8 cellular contexts compared by ENCODE assay signal in the genomic region with DNA sequence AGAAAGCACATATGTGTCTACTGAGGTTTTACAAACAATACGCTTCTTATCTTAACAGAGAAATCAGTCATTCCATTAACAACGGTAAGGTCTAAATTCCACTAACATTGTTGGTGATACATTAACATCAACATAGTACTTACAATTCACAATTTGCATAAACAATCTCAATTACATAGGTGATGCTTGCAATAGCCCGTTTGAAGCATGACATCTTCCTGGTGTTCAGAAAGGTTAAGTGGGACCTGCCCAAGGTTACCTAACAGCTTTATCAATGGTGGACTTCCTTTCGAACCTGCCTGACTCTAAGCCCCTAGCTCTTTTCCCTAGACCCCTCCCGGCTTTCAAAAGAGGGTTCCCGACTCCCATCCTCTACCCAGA. TPM values are rescaled to one million over a fixed set of nuclear protein-coding genes. Genes with fewer than 3 reads are reported as not detected.
DNase-seq lines count a peak whose midpoint lies in the region; ATAC-seq, FAIRE-seq and TF ChIP-seq lines count a peak whose summit lies in the region.

No MANE protein-coding gene starts in this region.

- H4K20me1 ChIP-seq in GM23338 (replicated peaks; ENCODE audit: insufficient read depth) (peaks cover under 1% of the 10 kb centered on the region; the same call in 1 of the 2 replicates), OCI-LY7 (ENCODE audit: insufficient read depth, low read length) (no peaks in the 10 kb centered on the region), endothelial cell of umbilical vein (replicated peaks; ENCODE audit: control insufficient read depth, extremely low read depth, insufficient read depth, low read length) (no peaks in the 10 kb centered on the region)

- H2AFZ ChIP-seq in GM23338 (peak overlapping the region; percentile 72; the same call in 1 of the 2 replicates), OCI-LY7 (ENCODE audit: low read length) (peak overlapping the region; percentile 99; the same call in 1 of the 2 replicates), endothelial cell of umbilical vein (ENCODE audit: low read depth, low read length) (peak overlapping the region; percentile 83)

- H3K9me3 Mint-ChIP-seq in GM23338 (no peaks in the 10 kb centered on the region; the same call in 2 of the 3 replicates), osteocyte (ENCODE audit: unreplicated experiment) (no peaks in the 10 kb centered on the region)

- H3K9me3 ChIP-seq in OCI-LY7 (ENCODE audit: low read length) = no peaks in the 10 kb centered on the region
- no peaks in the 10 kb centered on the region for H3K9me3 ChIP-seq in endothelial cell of umbilical vein (replicated peaks; ENCODE audit: control insufficient read depth, insufficient read depth, low read length)

- H3K4me3 ChIP-seq in GM23338 = peak overlapping the region; percentile 97
- peak overlapping the region; percentile 83 for H3K4me3 ChIP-seq in OCI-LY7 (ENCODE audit: low read depth, low read length, poor library complexity, severe bottlenecking)
- peak overlapping the region; percentile 38 to 70 (median 65) for H3K4me3 ChIP-seq in endothelial cell of umbilical vein (replicated peaks in 1 of 3; ENCODE audit: insufficient read depth in 1 of 3, low read depth in 1 of 3, low read length in 3 of 3)

- TF ChIP-seq CTCF in GM23338 (conservative IDR thresholded peaks at IDR 0.05; ENCODE audit: low read depth in 2 of 2) (no peak), OCI-LY7 (conservative IDR thresholded peaks at IDR 0.05; ENCODE audit: low read length) (no peak), endothelial cell of umbilical vein (IDR thresholded peaks at IDR 0.05; ENCODE audit: extremely low read depth in 1 of 2, insufficient read depth in 1 of 2, low read depth in 1 of 2, low read length in 2 of 2) (no peak), osteocyte (IDR thresholded peaks at IDR 0.05) (no peak)

- H3K4me1 Mint-ChIP-seq in GM23338 (peaks cover 14% of the 10 kb centered on the region), osteocyte (ENCODE audit: unreplicated experiment) (peaks cover 34% of the 10 kb centered on the region)

- H3K27ac Mint-ChIP-seq in GM23338 (peak overlapping the region; percentile 94), osteocyte (ENCODE audit: unreplicated experiment) (peak overlapping the region; percentile 85)

- H3K79me2 ChIP-seq in GM23338 (replicated peaks; ENCODE audit: insufficient read depth) (peaks cover 56% of the 10 kb centered on the region), OCI-LY7 (ENCODE audit: insufficient read depth, low read depth, low read length) (peaks cover 44% of the 10 kb centered on the region), endothelial cell of umbilical vein (ENCODE audit: control insufficient read depth, insufficient read depth, low read length) (peaks cover 49% of the 10 kb centered on the region)

- intact Hi-C loops in OCI-LY7 (cut with micrococcal nuclease; ENCODE audit: unreplicated experiment) = loop anchor here (2.0 kb wide), 1 partner anchor 55 kb away; the partner anchor contains the start of gene FLOT2
- intact Hi-C loops in endothelial cell of umbilical vein (cut with micrococcal nuclease) = loop anchor here (1.0 kb wide), 2 partner anchors 30 to 79 kb away; no protein-coding TSS in a partner anchor

- DNase-seq in GM23338 (ENCODE audit: low spot score) = no peak
- DNase-seq in OCI-LY7 (ENCODE audit: low spot score) = peak; percentile 37
- peak; percentile 53 for DNase-seq in endothelial cell of umbilical vein (ENCODE audit: low read depth, low spot score)
- DNase-seq in osteocyte (ENCODE audit: extremely low spot score, unreplicated experiment) = no peak
- no peak for DNase-seq in pons (ENCODE audit: low spot score)
- DNase-seq in NOMO-1 treated with dmso at 0.1 percent for 144 hours (lab: John Stamatoyannopoulos, UW; ENCODE audit: unreplicated experiment) = no peak
- no peak for DNase-seq in AML-193 (lab: John Stamatoyannopoulos, UW)
- no peak for DNase-seq in HK-2 (ENCODE audit: unreplicated experiment)

- no peak for ATAC-seq in GM23338

- BruUV-seq in OCI-LY7 (replicated peaks; lab: Mats Ljungman, UMichigan) = TSS peak; percentile 75
- no TSS peak for BruUV-seq in endothelial cell of umbilical vein (replicated peaks; lab: Mats Ljungman, UMichigan)

- POLR2A ChIA-PET in OCI-LY7 (lab: Charles Lee) (interaction anchor here (0.5 to 2.1 kb wide), 14 partner anchors 9 to 114 kb away, joined by 3 to 8 read pairs (median 4); no protein-coding TSS in a partner anchor), endothelial cell of umbilical vein (lab: Charles Lee) (interaction anchor here (1.2 to 1.7 kb wide), 3 partner anchors 29 to 99 kb away, joined by 4 to 8 read pairs (median 6); no protein-coding TSS in a partner anchor)

- H3K9me1 ChIP-seq in endothelial cell of umbilical vein (replicated peaks; ENCODE audit: control insufficient read depth, extremely low read depth, insufficient read depth, low read length) = no peaks in the 10 kb centered on the region

- peak overlapping the region; percentile 74 for H3K9ac ChIP-seq in endothelial cell of umbilical vein (replicated peaks; ENCODE audit: extremely low read depth, insufficient read depth, low read length)

- H3K27ac ChIP-seq in GM23338 (ENCODE audit: low read depth) (peak overlapping the region; percentile 91), OCI-LY7 (ENCODE audit: low read depth, low read length, poor library complexity, severe bottlenecking) (peak overlapping the region; percentile 37), endothelial cell of umbilical vein (ENCODE audit: insufficient read depth, low read depth, low read length) (peak overlapping the region; percentile 54)

- H3K36me3 ChIP-seq in GM23338 (ENCODE audit: insufficient read depth) = no peaks in the 10 kb centered on the region
- H3K36me3 ChIP-seq in OCI-LY7 (ENCODE audit: insufficient read depth, low read length) = no peaks in the 10 kb centered on the region
- H3K36me3 ChIP-seq in endothelial cell of umbilical vein (ENCODE audit: control insufficient read depth in 2 of 2, extremely low read depth in 1 of 2, insufficient read depth in 2 of 2, low read length in 2 of 2) = no peaks in the 10 kb centered on the region

- CTCF ChIA-PET in OCI-LY7 (lab: Charles Lee; ENCODE audit: unreplicated experiment) (interaction anchor here (0.6 to 1.0 kb wide), 2 partner anchors 11 to 54 kb away, joined by 3 read pairs; no protein-coding TSS in a partner anchor), endothelial cell of umbilical vein (lab: Charles Lee) (interaction anchor here (0.6 to 7.3 kb wide), 16 partner anchors 10 to 275 kb away, joined by 3 to 130 read pairs (median 5); partner anchors contain the start of genes FLOT2 and TLCD1)

- H3F3A ChIP-seq in GM23338 (replicated peaks; ENCODE audit: low read depth) = 0 out of 2 replicates have a peak, but pooled peaks cover 8% of the 10 kb centered on the region

- dilution Hi-C loops in endothelial cell of umbilical vein (cut with MboI; ENCODE audit: extremely low pct_ligation_motif_present, low sequenced_read_pairs) = no loop called here

- H3K4me1 ChIP-seq in GM23338 (ENCODE audit: insufficient read depth) (peaks cover 13% of the 10 kb centered on the region; the same call in 1 of the 2 replicates), OCI-LY7 (ENCODE audit: insufficient read depth, low read length, poor library complexity, severe bottlenecking) (peaks cover 13% of the 10 kb centered on the region), endothelial cell of umbilical vein (ENCODE audit: control insufficient read depth, extremely low read depth, insufficient read depth, low read length) (peaks cover 19% of the 10 kb centered on the region)

- no peaks in the 10 kb centered on the region for H3K9me2 ChIP-seq in GM23338 (ENCODE audit: insufficient read depth)
- H3K9me2 ChIP-seq in OCI-LY7 (ENCODE audit: insufficient read depth, low read length) = no peaks in the 10 kb centered on the region

- TF ChIP-seq POLR2A in endothelial cell of umbilical vein (IDR thresholded peaks at IDR 0.05; ENCODE audit: low read depth, low read length) = no peak

- H3K4me2 ChIP-seq in GM23338 (peak overlapping the region; percentile 92), OCI-LY7 (ENCODE audit: low read length) (peak overlapping the region; percentile 79), endothelial cell of umbilical vein (ENCODE audit: insufficient read depth, low read length) (peak overlapping the region; percentile 91)

- FAIRE-seq in endothelial cell of umbilical vein (lab: Jason Lieb, UNC) = peak; percentile 63

- H3K27me3 ChIP-seq in GM23338 (ENCODE audit: insufficient read depth) (no peaks in the 10 kb centered on the region), endothelial cell of umbilical vein (ENCODE audit: control insufficient read depth in 2 of 2, insufficient read depth in 2 of 2, low read length in 2 of 2) (no peaks in the 10 kb centered on the region)

- H3K27me3 Mint-ChIP-seq in GM23338 (ENCODE audit: insufficient read depth, low read depth, poor library complexity) (peaks cover 6% of the 10 kb centered on the region), osteocyte (ENCODE audit: unreplicated experiment) (no peaks in the 10 kb centered on the region)

- H3K4me3 Mint-ChIP-seq in GM23338 = peak overlapping the region; percentile 95
- H3K4me3 Mint-ChIP-seq in osteocyte (ENCODE audit: unreplicated experiment) = peak overlapping the region; percentile 98

- peaks cover 7% of the 10 kb centered on the region; the same call in 2 of the 3 replicates for H3K36me3 Mint-ChIP-seq in GM23338 (ENCODE audit: low read depth)
- no peaks in the 10 kb centered on the region for H3K36me3 Mint-ChIP-seq in osteocyte (ENCODE audit: unreplicated experiment)

RNA-seq across cellular contexts. Expression of gene FAM222B, which starts 0.7 kb away (rescaled TPM):
- total RNA-seq in GM23338 (2014; rRNA removed; shearing (Covaris generic)) = 78.5 and 87.3 TPM in 2 replicates
- polyA plus RNA-seq in GM23338 (2016; fragmentation: Nextera tagmentation; extraction: Ambion mirVana) (61.8 and 63.7 TPM in 2 replicates), endothelial cell of umbilical vein (20.6 and 21.1 TPM in 2 replicates)
- 4.0 and 4.6 TPM in 2 replicates for total RNA-seq in OCI-LY7 (2014; rRNA removed; shearing (Covaris generic))
- total RNA-seq in OCI-LY7 (2022) (15.2 and 19.7 TPM in 2 replicates), endothelial cell of umbilical vein (30.6 and 33.7 TPM in 2 replicates), osteocyte (19.4 and 21.2 TPM in 2 replicates)
- 18.3 and 19.6 TPM in 2 replicates for polyA plus RNA-seq in endothelial cell of umbilical vein (2011; cell fraction: cytosol; rRNA removed)
- polyA plus RNA-seq in endothelial cell of umbilical vein (2011; cell fraction: nucleus; rRNA removed) = 23.3 and 23.6 TPM in 2 replicates
- polyA plus RNA-seq in endothelial cell of umbilical vein (2012) = 22.9 and 24.4 TPM in 2 replicates
- polyA minus RNA-seq in endothelial cell of umbilical vein = 41.2 and 46.6 TPM in 2 replicates
- 8.4 TPM for polyA minus RNA-seq in endothelial cell of umbilical vein (2011; cell fraction: cytosol; rRNA and poly(A)+ RNA removed)
- polyA minus RNA-seq in endothelial cell of umbilical vein (2011; cell fraction: nucleus; rRNA and poly(A)+ RNA removed) = 40.4 and 42.2 TPM in 2 replicates

RNA-seq across cellular contexts. Expression of gene ERAL1, which starts 12.9 kb away (rescaled TPM):
- 118 and 121 TPM in 2 replicates for total RNA-seq in GM23338 (2014; rRNA removed; shearing (Covaris generic))
- polyA plus RNA-seq in GM23338 (2016; fragmentation: Nextera tagmentation; extraction: Ambion mirVana) (77.1 and 77.5 TPM in 2 replicates), endothelial cell of umbilical vein (86.6 and 102 TPM in 2 replicates)
- 25.0 and 30.8 TPM in 2 replicates for total RNA-seq in OCI-LY7 (2014; rRNA removed; shearing (Covaris generic))
- total RNA-seq in OCI-LY7 (2022) (58.0 and 62.1 TPM in 2 replicates), endothelial cell of umbilical vein (50.3 and 58.0 TPM in 2 replicates), osteocyte (38.3 and 38.5 TPM in 2 replicates)
- 88.4 and 97.2 TPM in 2 replicates for polyA plus RNA-seq in endothelial cell of umbilical vein (2011; cell fraction: cytosol; rRNA removed)
- 99.2 and 99.9 TPM in 2 replicates for polyA plus RNA-seq in endothelial cell of umbilical vein (2011; cell fraction: nucleus; rRNA removed)
- polyA plus RNA-seq in endothelial cell of umbilical vein (2012) = 65.5 and 79.5 TPM in 2 replicates
- 82.8 and 101 TPM in 2 replicates for polyA minus RNA-seq in endothelial cell of umbilical vein
- 69.5 TPM for polyA minus RNA-seq in endothelial cell of umbilical vein (2011; cell fraction: cytosol; rRNA and poly(A)+ RNA removed)
- polyA minus RNA-seq in endothelial cell of umbilical vein (2011; cell fraction: nucleus; rRNA and poly(A)+ RNA removed) = 31.0 and 38.9 TPM in 2 replicates

RNA-seq across cellular contexts. Expression of gene FLOT2, which starts 55.6 kb away (rescaled TPM):
- 66.1 and 66.3 TPM in 2 replicates for total RNA-seq in GM23338 (2014; rRNA removed; shearing (Covaris generic))
- polyA plus RNA-seq in GM23338 (2016; fragmentation: Nextera tagmentation; extraction: Ambion mirVana) (49.8 and 51.0 TPM in 2 replicates), endothelial cell of umbilical vein (180 and 184 TPM in 2 replicates)
- 43.5 and 46.5 TPM in 2 replicates for total RNA-seq in OCI-LY7 (2014; rRNA removed; shearing (Covaris generic))
- total RNA-seq in OCI-LY7 (2022) (110 and 122 TPM in 2 replicates), endothelial cell of umbilical vein (131 and 169 TPM in 2 replicates), osteocyte (95.8 and 104 TPM in 2 replicates)
- polyA plus RNA-seq in endothelial cell of umbilical vein (2011; cell fraction: cytosol; rRNA removed) = 105 TPM in 2 replicates
- 77.0 and 84.7 TPM in 2 replicates for polyA plus RNA-seq in endothelial cell of umbilical vein (2011; cell fraction: nucleus; rRNA removed)
- polyA plus RNA-seq in endothelial cell of umbilical vein (2012) = 76.8 and 86.5 TPM in 2 replicates
- 187 and 214 TPM in 2 replicates for polyA minus RNA-seq in endothelial cell of umbilical vein
- 70.7 TPM for polyA minus RNA-seq in endothelial cell of umbilical vein (2011; cell fraction: cytosol; rRNA and poly(A)+ RNA removed)
- 24.4 and 26.2 TPM in 2 replicates for polyA minus RNA-seq in endothelial cell of umbilical vein (2011; cell fraction: nucleus; rRNA and poly(A)+ RNA removed)

Comparison
In these comparisons a context has a peak if more than half of its experiments do, and no peak if none do; other contexts are left out.
1. DNase-seq: peak in OCI-LY7 (single experiment) and endothelial cell of umbilical vein (single experiment); none in GM23338 (single experiment), osteocyte (single experiment), pons (single experiment), NOMO-1 treated with dmso at 0.1 percent for 144 hours (single experiment), AML-193 (0 of 2) and HK-2 (single experiment).
2. H3K27ac ChIP-seq: peak in every context shown above with its lines; median percentile 91 in GM23338; 54 in endothelial cell of umbilical vein; 37 in OCI-LY7.
3. Peak in every context shown above with its lines, with median percentiles within 50 percentile points of each other: H2AFZ ChIP-seq, H3K4me2 ChIP-seq and H3K4me3 ChIP-seq.